3 cellular contexts compared by ENCODE assay signal in the genomic region with DNA sequence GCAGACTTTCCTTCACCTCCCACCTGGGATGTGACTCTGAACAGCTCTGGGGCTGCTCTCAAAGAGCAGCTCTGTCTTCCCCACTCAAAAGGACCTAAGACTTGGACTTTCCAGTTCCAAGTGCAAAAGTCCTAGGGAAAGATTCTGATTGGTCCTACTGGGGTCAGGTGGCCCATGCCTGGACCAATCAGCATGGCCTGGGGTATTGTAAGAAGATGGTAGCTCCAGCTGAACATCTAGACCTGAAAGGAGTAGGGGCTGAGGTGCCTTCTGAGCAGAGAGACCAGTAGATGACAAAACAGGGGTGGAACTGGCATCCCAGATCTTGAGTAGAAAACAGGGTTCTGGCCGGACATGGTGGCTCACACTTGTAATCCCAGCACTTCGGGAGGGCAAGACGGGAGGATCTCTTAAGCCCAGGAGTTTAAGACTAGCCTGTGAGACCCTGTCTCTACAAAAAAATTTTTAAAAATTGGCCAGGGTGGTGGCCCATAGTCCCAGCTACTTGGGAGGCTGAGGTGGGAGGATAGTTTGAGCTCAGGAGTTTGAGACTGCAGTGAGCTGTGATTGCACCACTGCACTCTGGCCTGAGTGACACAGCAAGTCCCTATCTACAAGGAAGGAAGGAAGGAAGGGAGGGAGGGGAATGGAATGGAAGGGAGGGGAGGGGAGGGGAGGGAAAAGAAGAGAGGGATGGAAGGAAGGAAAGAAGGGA.
TF ChIP-seq lines count a peak whose summit lies in the region.

No MANE protein-coding gene starts in this region.

TF ChIP-seq in HepG2, 621 proteins besides CTCF, POLR2A, EP300 and RAD21:
- TF ChIP-seq ZNF251 (CRISPR knock-in tag; IDR thresholded peaks at IDR 0.05) (no peak), NFYB (CRISPR knock-in tag; IDR thresholded peaks at IDR 0.05) (peak; percentile 75), GLI4 (CRISPR knock-in tag; IDR thresholded peaks at IDR 0.05; ENCODE audit: borderline replicate concordance) (no peak), NFYC (CRISPR knock-in tag; IDR thresholded peaks at IDR 0.05) (peak; percentile 59; the same call in 1 of the 2 replicates)
- TF ChIP-seq, protein P1, sequence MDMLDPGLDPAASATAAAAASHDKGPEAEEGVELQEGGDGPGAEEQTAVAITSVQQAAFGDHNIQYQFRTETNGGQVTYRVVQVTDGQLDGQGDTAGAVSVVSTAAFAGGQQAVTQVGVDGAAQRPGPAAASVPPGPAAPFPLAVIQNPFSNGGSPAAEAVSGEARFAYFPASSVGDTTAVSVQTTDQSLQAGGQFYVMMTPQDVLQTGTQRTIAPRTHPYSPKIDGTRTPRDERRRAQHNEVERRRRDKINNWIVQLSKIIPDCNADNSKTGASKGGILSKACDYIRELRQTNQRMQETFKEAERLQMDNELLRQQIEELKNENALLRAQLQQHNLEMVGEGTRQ (IDR thresholded peaks at IDR 0.05; ENCODE audit: low read depth, low read length): no peak
- TF ChIP-seq, protein P1 (CRISPR knock-in tag; IDR thresholded peaks at IDR 0.05; ENCODE audit: borderline replicate concordance): peak; percentile 38; the same call in 1 of the 2 replicates

TF ChIP-seq in HCT116, 20 proteins besides CTCF, POLR2A, EP300 and RAD21:
- TF ChIP-seq ELF1 (IDR thresholded peaks at IDR 0.05; ENCODE audit: borderline replicate concordance, low read depth): no peak
- no peak for TF ChIP-seq CEBPB (IDR thresholded peaks at IDR 0.05; ENCODE audit: low read depth)
- TF ChIP-seq, protein P2, sequence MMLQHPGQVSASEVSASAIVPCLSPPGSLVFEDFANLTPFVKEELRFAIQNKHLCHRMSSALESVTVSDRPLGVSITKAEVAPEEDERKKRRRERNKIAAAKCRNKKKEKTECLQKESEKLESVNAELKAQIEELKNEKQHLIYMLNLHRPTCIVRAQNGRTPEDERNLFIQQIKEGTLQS (IDR thresholded peaks at IDR 0.05): no peak
- TF ChIP-seq JUND (IDR thresholded peaks at IDR 0.05): no peak
- TF ChIP-seq, protein P3, sequence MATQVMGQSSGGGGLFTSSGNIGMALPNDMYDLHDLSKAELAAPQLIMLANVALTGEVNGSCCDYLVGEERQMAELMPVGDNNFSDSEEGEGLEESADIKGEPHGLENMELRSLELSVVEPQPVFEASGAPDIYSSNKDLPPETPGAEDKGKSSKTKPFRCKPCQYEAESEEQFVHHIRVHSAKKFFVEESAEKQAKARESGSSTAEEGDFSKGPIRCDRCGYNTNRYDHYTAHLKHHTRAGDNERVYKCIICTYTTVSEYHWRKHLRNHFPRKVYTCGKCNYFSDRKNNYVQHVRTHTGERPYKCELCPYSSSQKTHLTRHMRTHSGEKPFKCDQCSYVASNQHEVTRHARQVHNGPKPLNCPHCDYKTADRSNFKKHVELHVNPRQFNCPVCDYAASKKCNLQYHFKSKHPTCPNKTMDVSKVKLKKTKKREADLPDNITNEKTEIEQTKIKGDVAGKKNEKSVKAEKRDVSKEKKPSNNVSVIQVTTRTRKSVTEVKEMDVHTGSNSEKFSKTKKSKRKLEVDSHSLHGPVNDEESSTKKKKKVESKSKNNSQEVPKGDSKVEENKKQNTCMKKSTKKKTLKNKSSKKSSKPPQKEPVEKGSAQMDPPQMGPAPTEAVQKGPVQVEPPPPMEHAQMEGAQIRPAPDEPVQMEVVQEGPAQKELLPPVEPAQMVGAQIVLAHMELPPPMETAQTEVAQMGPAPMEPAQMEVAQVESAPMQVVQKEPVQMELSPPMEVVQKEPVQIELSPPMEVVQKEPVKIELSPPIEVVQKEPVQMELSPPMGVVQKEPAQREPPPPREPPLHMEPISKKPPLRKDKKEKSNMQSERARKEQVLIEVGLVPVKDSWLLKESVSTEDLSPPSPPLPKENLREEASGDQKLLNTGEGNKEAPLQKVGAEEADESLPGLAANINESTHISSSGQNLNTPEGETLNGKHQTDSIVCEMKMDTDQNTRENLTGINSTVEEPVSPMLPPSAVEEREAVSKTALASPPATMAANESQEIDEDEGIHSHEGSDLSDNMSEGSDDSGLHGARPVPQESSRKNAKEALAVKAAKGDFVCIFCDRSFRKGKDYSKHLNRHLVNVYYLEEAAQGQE (IDR thresholded peaks at IDR 0.05; ENCODE audit: low read depth): no peak
- TF ChIP-seq POLR2AphosphoS5 (IDR thresholded peaks at IDR 0.05; ENCODE audit: low read depth, low read length): no peak
- TF ChIP-seq CBX3 (IDR thresholded peaks at IDR 0.05; ENCODE audit: low read depth): no peak
- TF ChIP-seq, protein P4, sequence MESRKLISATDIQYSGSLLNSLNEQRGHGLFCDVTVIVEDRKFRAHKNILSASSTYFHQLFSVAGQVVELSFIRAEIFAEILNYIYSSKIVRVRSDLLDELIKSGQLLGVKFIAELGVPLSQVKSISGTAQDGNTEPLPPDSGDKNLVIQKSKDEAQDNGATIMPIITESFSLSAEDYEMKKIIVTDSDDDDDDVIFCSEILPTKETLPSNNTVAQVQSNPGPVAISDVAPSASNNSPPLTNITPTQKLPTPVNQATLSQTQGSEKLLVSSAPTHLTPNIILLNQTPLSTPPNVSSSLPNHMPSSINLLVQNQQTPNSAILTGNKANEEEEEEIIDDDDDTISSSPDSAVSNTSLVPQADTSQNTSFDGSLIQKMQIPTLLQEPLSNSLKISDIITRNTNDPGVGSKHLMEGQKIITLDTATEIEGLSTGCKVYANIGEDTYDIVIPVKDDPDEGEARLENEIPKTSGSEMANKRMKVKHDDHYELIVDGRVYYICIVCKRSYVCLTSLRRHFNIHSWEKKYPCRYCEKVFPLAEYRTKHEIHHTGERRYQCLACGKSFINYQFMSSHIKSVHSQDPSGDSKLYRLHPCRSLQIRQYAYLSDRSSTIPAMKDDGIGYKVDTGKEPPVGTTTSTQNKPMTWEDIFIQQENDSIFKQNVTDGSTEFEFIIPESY (IDR thresholded peaks at IDR 0.05; ENCODE audit: extremely low read depth, insufficient replicate concordance, low read length): no peak
- no peak for TF ChIP-seq ZNF274 (IDR thresholded peaks at IDR 0.05; ENCODE audit: low read depth, low read length)
- no peak for TF ChIP-seq YY1 (IDR thresholded peaks at IDR 0.05; ENCODE audit: extremely low read depth, insufficient replicate concordance, low read depth, low read length)
- TF ChIP-seq EZH2phosphoT487 (IDR thresholded peaks at IDR 0.05; ENCODE audit: borderline replicate concordance): no peak
- TF ChIP-seq EGR1 (IDR thresholded peaks at IDR 0.05; ENCODE audit: low read depth): no peak
- no peak for TF ChIP-seq SP1 (IDR thresholded peaks at IDR 0.05; ENCODE audit: low read depth)
- TF ChIP-seq EZH2 (IDR thresholded peaks at IDR 0.05): no peak
TF ChIP-seq in HCT116: peak in this region for 0.

TF ChIP-seq in HEK293T, 16 proteins besides CTCF, POLR2A, EP300 and RAD21:
- TF ChIP-seq SP1 (IDR thresholded peaks at IDR 0.05) (no peak), FOXA1 (IDR thresholded peaks at IDR 0.05) (no peak), LEF1 (IDR thresholded peaks at IDR 0.05; ENCODE audit: borderline replicate concordance) (no peak)
